ENCODE assay signal across 1 cellular context in the genomic region with DNA sequence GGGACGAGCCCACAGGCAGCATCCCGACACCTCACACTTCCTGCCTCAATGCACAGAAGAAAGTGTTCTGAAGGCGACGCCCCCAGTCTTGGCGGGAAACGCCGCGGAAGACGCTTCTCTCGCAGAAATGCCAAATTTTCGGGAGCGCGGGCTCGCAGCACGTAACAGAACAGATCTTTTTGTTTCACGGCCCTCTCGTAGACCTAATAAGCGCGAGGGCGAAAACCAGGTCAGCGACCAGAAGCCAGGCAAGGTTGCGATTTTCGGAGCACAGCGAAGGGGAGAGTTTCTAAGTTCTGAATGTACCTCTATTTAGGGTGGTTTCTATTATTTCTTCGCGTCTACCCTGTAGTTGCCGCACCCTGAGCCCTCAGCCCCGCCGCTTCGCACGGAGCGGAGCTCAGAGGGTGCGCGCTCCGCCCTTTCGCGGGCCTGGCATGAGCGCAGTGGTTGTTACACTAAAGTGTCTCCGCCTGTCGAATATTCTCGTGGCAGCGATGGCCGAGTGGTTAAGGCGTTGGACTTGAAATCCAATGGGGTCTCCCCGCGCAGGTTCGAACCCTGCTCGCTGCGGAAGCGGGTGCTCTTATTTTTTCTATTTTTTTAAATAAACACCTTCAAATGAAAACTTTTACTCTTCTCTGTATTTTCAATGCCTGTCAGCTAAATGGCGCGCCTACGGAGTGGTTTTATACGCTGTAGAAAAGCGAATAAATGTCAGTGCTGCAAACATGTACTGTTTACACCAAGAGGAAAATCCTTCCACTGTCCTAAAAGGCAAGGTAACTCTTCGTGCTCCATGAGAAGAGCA.
TF ChIP-seq lines count a peak whose summit lies in the region.

No MANE protein-coding gene starts in this region.

TF ChIP-seq in HepG2, 621 proteins besides CTCF, POLR2A, EP300 and RAD21 (continued from another document and continues in another):
- TF ChIP-seq ZGPAT (CRISPR knock-in tag; IDR thresholded peaks at IDR 0.05) = peak; percentile 47
- TF ChIP-seq, protein P1, sequence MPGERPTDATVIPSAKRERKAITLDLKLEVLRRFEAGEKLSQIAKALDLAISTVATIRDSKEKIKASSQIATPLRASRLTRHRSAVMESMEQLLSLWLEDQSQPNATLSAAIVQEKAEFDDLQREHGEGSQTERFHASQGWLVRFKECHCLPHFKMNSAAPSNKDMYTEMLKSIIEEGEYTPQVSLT (CRISPR knock-in tag; IDR thresholded peaks at IDR 0.05; ENCODE audit: borderline replicate concordance, low read depth) = no peak
- TF ChIP-seq, protein P2, sequence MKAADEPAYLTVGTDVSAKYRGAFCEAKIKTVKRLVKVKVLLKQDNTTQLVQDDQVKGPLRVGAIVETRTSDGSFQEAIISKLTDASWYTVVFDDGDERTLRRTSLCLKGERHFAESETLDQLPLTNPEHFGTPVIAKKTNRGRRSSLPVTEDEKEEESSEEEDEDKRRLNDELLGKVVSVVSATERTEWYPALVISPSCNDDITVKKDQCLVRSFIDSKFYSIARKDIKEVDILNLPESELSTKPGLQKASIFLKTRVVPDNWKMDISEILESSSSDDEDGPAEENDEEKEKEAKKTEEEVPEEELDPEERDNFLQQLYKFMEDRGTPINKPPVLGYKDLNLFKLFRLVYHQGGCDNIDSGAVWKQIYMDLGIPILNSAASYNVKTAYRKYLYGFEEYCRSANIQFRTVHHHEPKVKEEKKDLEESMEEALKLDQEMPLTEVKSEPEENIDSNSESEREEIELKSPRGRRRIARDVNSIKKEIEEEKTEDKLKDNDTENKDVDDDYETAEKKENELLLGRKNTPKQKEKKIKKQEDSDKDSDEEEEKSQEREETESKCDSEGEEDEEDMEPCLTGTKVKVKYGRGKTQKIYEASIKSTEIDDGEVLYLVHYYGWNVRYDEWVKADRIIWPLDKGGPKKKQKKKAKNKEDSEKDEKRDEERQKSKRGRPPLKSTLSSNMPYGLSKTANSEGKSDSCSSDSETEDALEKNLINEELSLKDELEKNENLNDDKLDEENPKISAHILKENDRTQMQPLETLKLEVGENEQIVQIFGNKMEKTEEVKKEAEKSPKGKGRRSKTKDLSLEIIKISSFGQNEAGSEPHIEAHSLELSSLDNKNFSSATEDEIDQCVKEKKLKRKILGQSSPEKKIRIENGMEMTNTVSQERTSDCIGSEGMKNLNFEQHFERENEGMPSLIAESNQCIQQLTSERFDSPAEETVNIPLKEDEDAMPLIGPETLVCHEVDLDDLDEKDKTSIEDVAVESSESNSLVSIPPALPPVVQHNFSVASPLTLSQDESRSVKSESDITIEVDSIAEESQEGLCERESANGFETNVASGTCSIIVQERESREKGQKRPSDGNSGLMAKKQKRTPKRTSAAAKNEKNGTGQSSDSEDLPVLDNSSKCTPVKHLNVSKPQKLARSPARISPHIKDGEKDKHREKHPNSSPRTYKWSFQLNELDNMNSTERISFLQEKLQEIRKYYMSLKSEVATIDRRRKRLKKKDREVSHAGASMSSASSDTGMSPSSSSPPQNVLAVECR (CRISPR knock-in tag; IDR thresholded peaks at IDR 0.05; ENCODE audit: borderline replicate concordance) = peak; percentile 66; the same call in 1 of the 2 replicates
- 0 out of 2 replicates have a peak, but pooled peaks have one; percentile 21 for TF ChIP-seq GTF2F1 (IDR thresholded peaks at IDR 0.05; ENCODE audit: low read length)
- no peak for TF ChIP-seq TBP (CRISPR knock-in tag; IDR thresholded peaks at IDR 0.05)
- TF ChIP-seq ZNF557 (CRISPR knock-in tag; IDR thresholded peaks at IDR 0.05) = peak; percentile 86; the same call in 1 of the 2 replicates
- TF ChIP-seq CC2D1A (CRISPR knock-in tag; IDR thresholded peaks at IDR 0.05) = no peak
- TF ChIP-seq HOMEZ (CRISPR knock-in tag; IDR thresholded peaks at IDR 0.05; ENCODE audit: low read depth) = no peak
- TF ChIP-seq FOSL1 (CRISPR knock-in tag; IDR thresholded peaks at IDR 0.05; ENCODE audit: borderline replicate concordance) = no peak
- TF ChIP-seq THAP11 (CRISPR knock-in tag; IDR thresholded peaks at IDR 0.05) = peak; percentile 74
- TF ChIP-seq ZNF749 (CRISPR knock-in tag; IDR thresholded peaks at IDR 0.05; ENCODE audit: borderline replicate concordance) = no peak; the same call in 1 of the 2 replicates
- TF ChIP-seq ZNF576 (CRISPR knock-in tag; IDR thresholded peaks at IDR 0.05) = 0 out of 2 replicates have a peak, but pooled peaks have one; percentile 49
- TF ChIP-seq TCF7L2 (IDR thresholded peaks at IDR 0.05; ENCODE audit: low read depth, low read length) = no peak
- no peak for TF ChIP-seq ZNF275 (CRISPR knock-in tag; IDR thresholded peaks at IDR 0.05; ENCODE audit: borderline replicate concordance)
- no peak for TF ChIP-seq TSC22D2 (CRISPR knock-in tag; IDR thresholded peaks at IDR 0.05; ENCODE audit: borderline replicate concordance)
- no peak for TF ChIP-seq LCORL (IDR thresholded peaks at IDR 0.05)
- 0 out of 2 replicates have a peak, but pooled peaks have one; percentile 23 for TF ChIP-seq LCORL (CRISPR knock-in tag; IDR thresholded peaks at IDR 0.05)
- TF ChIP-seq HOXA7 (CRISPR knock-in tag; IDR thresholded peaks at IDR 0.05) = no peak
- no peak; the same call in 1 of the 2 replicates for TF ChIP-seq RARA (CRISPR knock-in tag; IDR thresholded peaks at IDR 0.05)
- peak; percentile 69 for TF ChIP-seq KAT8 (CRISPR knock-in tag; IDR thresholded peaks at IDR 0.05)
- TF ChIP-seq SAFB2 (CRISPR knock-in tag; IDR thresholded peaks at IDR 0.05; ENCODE audit: borderline replicate concordance, low read depth) = no peak
- no peak for TF ChIP-seq MTF1 (CRISPR knock-in tag; IDR thresholded peaks at IDR 0.05)
- TF ChIP-seq TFE3 (CRISPR knock-in tag; IDR thresholded peaks at IDR 0.05) = peak; percentile 59; the same call in 1 of the 2 replicates
- peak; percentile 68; the same call in 1 of the 2 replicates for TF ChIP-seq ZNF776 (CRISPR knock-in tag; IDR thresholded peaks at IDR 0.05)
- TF ChIP-seq GATAD1 (CRISPR knock-in tag; IDR thresholded peaks at IDR 0.05) = peak; percentile 47; the same call in 1 of the 2 replicates
- no peak for TF ChIP-seq NPAS2 (CRISPR knock-in tag; IDR thresholded peaks at IDR 0.05; ENCODE audit: borderline replicate concordance)
- no peak for TF ChIP-seq ZNF121 (CRISPR knock-in tag; IDR thresholded peaks at IDR 0.05)
- TF ChIP-seq POLR2G (IDR thresholded peaks at IDR 0.05; ENCODE audit: low read depth, low read length) = no peak
- peak; percentile 13; the same call in 1 of the 2 replicates for TF ChIP-seq FOXO1 (CRISPR knock-in tag; IDR thresholded peaks at IDR 0.05)
- TF ChIP-seq, protein P3, sequence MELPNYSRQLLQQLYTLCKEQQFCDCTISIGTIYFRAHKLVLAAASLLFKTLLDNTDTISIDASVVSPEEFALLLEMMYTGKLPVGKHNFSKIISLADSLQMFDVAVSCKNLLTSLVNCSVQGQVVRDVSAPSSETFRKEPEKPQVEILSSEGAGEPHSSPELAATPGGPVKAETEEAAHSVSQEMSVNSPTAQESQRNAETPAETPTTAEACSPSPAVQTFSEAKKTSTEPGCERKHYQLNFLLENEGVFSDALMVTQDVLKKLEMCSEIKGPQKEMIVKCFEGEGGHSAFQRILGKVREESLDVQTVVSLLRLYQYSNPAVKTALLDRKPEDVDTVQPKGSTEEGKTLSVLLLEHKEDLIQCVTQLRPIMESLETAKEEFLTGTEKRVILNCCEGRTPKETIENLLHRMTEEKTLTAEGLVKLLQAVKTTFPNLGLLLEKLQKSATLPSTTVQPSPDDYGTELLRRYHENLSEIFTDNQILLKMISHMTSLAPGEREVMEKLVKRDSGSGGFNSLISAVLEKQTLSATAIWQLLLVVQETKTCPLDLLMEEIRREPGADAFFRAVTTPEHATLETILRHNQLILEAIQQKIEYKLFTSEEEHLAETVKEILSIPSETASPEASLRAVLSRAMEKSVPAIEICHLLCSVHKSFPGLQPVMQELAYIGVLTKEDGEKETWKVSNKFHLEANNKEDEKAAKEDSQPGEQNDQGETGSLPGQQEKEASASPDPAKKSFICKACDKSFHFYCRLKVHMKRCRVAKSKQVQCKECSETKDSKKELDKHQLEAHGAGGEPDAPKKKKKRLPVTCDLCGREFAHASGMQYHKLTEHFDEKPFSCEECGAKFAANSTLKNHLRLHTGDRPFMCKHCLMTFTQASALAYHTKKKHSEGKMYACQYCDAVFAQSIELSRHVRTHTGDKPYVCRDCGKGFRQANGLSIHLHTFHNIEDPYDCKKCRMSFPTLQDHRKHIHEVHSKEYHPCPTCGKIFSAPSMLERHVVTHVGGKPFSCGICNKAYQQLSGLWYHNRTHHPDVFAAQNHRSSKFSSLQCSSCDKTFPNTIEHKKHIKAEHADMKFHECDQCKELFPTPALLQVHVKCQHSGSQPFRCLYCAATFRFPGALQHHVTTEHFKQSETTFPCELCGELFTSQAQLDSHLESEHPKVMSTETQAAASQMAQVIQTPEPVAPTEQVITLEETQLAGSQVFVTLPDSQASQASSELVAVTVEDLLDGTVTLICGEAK (IDR thresholded peaks at IDR 0.05) = no peak
- TF ChIP-seq, protein P3 (CRISPR knock-in tag; IDR thresholded peaks at IDR 0.05) = peak; percentile 62; the same call in 1 of the 2 replicates
- TF ChIP-seq ZSCAN29 (CRISPR knock-in tag; conservative IDR thresholded peaks at IDR 0.05) = 0 out of 2 replicates have a peak, but pooled peaks have one; percentile 13
- TF ChIP-seq RBFOX2 (IDR thresholded peaks at IDR 0.05; ENCODE audit: low read depth, low read length) = no peak
- no peak; the same call in 1 of the 2 replicates for TF ChIP-seq ZNF431 (CRISPR knock-in tag; IDR thresholded peaks at IDR 0.05; ENCODE audit: borderline replicate concordance, low read depth)
- TF ChIP-seq ELF1 (CRISPR knock-in tag; IDR thresholded peaks at IDR 0.05) = peak; percentile 75
- TF ChIP-seq SP2 (CRISPR knock-in tag; IDR thresholded peaks at IDR 0.05) = no peak
- TF ChIP-seq ZNF335 (CRISPR knock-in tag; IDR thresholded peaks at IDR 0.05) = no peak
